ENCODE assay signal across 8 cellular contexts in the genomic region with DNA sequence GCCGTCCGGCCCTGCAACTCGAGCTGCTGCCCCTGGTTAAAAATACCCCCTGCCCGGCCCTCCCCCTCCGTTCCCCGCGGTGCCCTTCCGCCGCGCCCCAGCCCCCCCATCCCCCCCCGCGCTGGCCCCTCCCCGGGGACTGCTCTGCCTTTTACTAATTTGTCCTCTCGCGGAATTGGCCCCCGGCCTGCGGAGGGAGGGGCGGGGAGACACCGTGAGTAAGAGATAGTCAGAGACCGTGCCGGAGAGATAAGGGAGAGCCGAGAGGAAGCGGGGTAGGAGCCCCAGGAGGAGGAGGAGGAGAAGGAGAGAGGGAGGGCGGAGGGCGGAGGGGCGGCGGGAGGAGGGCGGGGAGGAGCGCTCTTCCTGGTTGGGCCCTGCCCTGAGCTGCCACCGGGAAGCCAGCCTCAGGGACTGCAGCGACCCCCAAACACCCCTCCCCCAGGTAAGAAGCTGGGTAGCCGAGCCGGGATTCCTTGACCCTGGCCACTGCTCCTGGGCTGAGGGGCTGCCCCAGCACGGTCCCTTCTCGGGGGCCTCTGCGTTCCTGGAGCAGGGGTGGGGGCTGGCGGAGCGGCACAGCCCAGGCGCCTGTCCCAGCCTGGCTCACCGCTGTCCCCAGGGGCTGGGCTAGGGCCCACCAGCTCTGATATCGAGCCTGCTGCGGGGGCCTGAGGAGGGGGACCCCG. TPM values are rescaled to one million over a fixed set of nuclear protein-coding genes. Genes with fewer than 3 reads are reported as not detected.
DNase-seq lines count a peak whose midpoint lies in the region; ATAC-seq and TF ChIP-seq lines count a peak whose summit lies in the region.

A gene (plus strand): TSS at position 360 of the 689 bp plus-strand sequence. CDS start 774 bp downstream, outside the sequence.

- H3K4me3 ChIP-seq in testis = peak within 1 kb of the TSS; percentile 64 to 79

- peaks cover 18% of the 10 kb centered on the region for H3K27me3 Mint-ChIP-seq in activated naive CD4-positive, alpha-beta T cell treated with anti-CD3 and anti-CD28 coated beads, Interleukin-2, amount 10 ng/mL, durations not matched to agents 7 days and 5 days

- H3K36me3 ChIP-seq in testis (ENCODE audit: low read depth, missing control alignments) = no peaks in the 10 kb centered on the region

- DNase-seq in CMK (ENCODE audit: low read depth) = peak; percentile 86
- peak; percentile 87 for DNase-seq in LHCN-M2 (ENCODE audit: low read depth)
- DNase-seq in activated naive CD4-positive, alpha-beta T cell treated with anti-CD3 and anti-CD28 coated beads, Interleukin-2, amount 10 ng/mL, durations not matched to agents 7 days and 5 days = peak; percentile 86
- peak; percentile 20 for DNase-seq in globus pallidus (ENCODE audit: low spot score)
- peak; percentile 82 for DNase-seq in omental fat pad (ENCODE audit: low spot score)
- DNase-seq in testis = peak; percentile 69

- H3K4me1 Mint-ChIP-seq in activated naive CD4-positive, alpha-beta T cell treated with anti-CD3 and anti-CD28 coated beads, Interleukin-2, amount 10 ng/mL, durations not matched to agents 7 days and 5 days = peaks cover 28% of the 10 kb centered on the region

- H3K36me3 Mint-ChIP-seq in activated naive CD4-positive, alpha-beta T cell treated with anti-CD3 and anti-CD28 coated beads, Interleukin-2, amount 10 ng/mL, durations not matched to agents 7 days and 5 days = peaks cover 18% of the 10 kb centered on the region

- no peaks in the 10 kb centered on the region for H3K27me3 ChIP-seq in testis

- intact Hi-C loops in testis (cut with DNase I; ENCODE audit: low total_unique reads) = no loop called here

- peak; percentile 43 for ATAC-seq in GM21390 (IDR thresholded peaks at IDR 0.05; ENCODE audit: unreplicated experiment)
- peak; percentile 74 for ATAC-seq in SK-N-SH treated with all-trans-retinoic acid at 6 μM for 48 hours
- peak; percentile 88 for ATAC-seq in omental fat pad (ENCODE audit: low FRiP score)

- peak within 1 kb of the TSS; percentile 76 to 85 for H3K27ac ChIP-seq in testis

- TF ChIP-seq POLR2A in testis (IDR thresholded peaks at IDR 0.05) = no peak

- no peaks in the 10 kb centered on the region for H3K9me3 ChIP-seq in testis

- H3K4me3 Mint-ChIP-seq in activated naive CD4-positive, alpha-beta T cell treated with anti-CD3 and anti-CD28 coated beads, Interleukin-2, amount 10 ng/mL, durations not matched to agents 7 days and 5 days = peak within 1 kb of the TSS; percentile 96

- H3K27ac Mint-ChIP-seq in activated naive CD4-positive, alpha-beta T cell treated with anti-CD3 and anti-CD28 coated beads, Interleukin-2, amount 10 ng/mL, durations not matched to agents 7 days and 5 days = peak within 1 kb of the TSS; percentile 87

- H3K9me3 Mint-ChIP-seq in activated naive CD4-positive, alpha-beta T cell treated with anti-CD3 and anti-CD28 coated beads, Interleukin-2, amount 10 ng/mL, durations not matched to agents 7 days and 5 days = no peaks in the 10 kb centered on the region

- peaks cover 16% of the 10 kb centered on the region for H3K4me1 ChIP-seq in testis

- WGBS in testis, 2 donors = 0% methylated on average over 9 to 42 of the region's 43 CpGs

- CTCF ChIA-PET in activated naive CD4-positive, alpha-beta T cell treated with anti-CD3 and anti-CD28 coated beads, Interleukin-2, amount 10 ng/mL, durations not matched to agents 7 days and 5 days (lab: Charles Lee) = interaction anchor here (0.7 to 2.9 kb wide), 7 partner anchors 14 to 288 kb away, joined by 3 to 20 read pairs (median 4); a partner anchor contains a TSS

- TF ChIP-seq CTCF in omental fat pad (IDR thresholded peaks at IDR 0.05) (no peak), testis (IDR thresholded peaks at IDR 0.05) (no peak)

TF ChIP-seq in SK-N-SH treated with all-trans-retinoic acid at 6 μM for 48 hours, 23 proteins besides CTCF, POLR2A, EP300 and RAD21:
- TF ChIP-seq GLIS3 (CRISPR knock-in tag; IDR thresholded peaks at IDR 0.05) = no peak
- no peak for TF ChIP-seq ZC3H10 (CRISPR knock-in tag; IDR thresholded peaks at IDR 0.05)
- TF ChIP-seq, protein P1, sequence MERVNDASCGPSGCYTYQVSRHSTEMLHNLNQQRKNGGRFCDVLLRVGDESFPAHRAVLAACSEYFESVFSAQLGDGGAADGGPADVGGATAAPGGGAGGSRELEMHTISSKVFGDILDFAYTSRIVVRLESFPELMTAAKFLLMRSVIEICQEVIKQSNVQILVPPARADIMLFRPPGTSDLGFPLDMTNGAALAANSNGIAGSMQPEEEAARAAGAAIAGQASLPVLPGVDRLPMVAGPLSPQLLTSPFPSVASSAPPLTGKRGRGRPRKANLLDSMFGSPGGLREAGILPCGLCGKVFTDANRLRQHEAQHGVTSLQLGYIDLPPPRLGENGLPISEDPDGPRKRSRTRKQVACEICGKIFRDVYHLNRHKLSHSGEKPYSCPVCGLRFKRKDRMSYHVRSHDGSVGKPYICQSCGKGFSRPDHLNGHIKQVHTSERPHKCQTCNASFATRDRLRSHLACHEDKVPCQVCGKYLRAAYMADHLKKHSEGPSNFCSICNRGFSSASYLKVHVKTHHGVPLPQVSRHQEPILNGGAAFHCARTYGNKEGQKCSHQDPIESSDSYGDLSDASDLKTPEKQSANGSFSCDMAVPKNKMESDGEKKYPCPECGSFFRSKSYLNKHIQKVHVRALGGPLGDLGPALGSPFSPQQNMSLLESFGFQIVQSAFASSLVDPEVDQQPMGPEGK (CRISPR knock-in tag; IDR thresholded peaks at IDR 0.05; ENCODE audit: borderline replicate concordance) = no peak
- no peak for TF ChIP-seq ZFP30 (CRISPR knock-in tag; IDR thresholded peaks at IDR 0.05)

RNA-seq across cellular contexts. Expression of the gene that starts here (rescaled TPM):
- total RNA-seq in LHCN-M2 (2014; rRNA removed) = 125 and 141 TPM in 2 replicates
- 145 TPM for polyA plus RNA-seq in LHCN-M2 (2012)
- 100 to 1,000 TPM in 2 of 4 donors, 10 to 100 TPM in 2; 72.8 to 109 (median 92.9) TPM for total RNA-seq in omental fat pad
- 10 to 100 TPM; 36.2 to 85.3 TPM for total RNA-seq in testis
- 27.3 TPM for polyA plus RNA-seq in testis (ENCODE audit: insufficient read depth, low read depth, low replicate concordance)

Comparison
In these comparisons a context has a peak if more than half of its experiments do, and no peak if none do; other contexts are left out.
1. Peak in every context shown above with its lines: DNase-seq, ATAC-seq, H3K4me3 ChIP-seq and H3K27ac ChIP-seq.
2. DNase-seq: peak in every context shown above with its lines; median percentile 87 in LHCN-M2; 86 in CMK; 86 in activated naive CD4-positive, alpha-beta T cell treated with anti-CD3 and anti-CD28 coated beads, Interleukin-2, amount 10 ng/mL, durations not matched to agents 7 days and 5 days; 82 in omental fat pad; 69 in testis; 20 in globus pallidus.